Comparison of ENCODE assay signal across 8 cellular contexts in genomic region chr2:11109002-11109401, GRCh38.
"Had no signal": no experiment of that assay in that cellular context is flagged by ENCODE, and none has a peak within 500 bp of the region (broad histone marks: within the 10 kb centered on the region; RNA-seq: fewer than 3 reads in every experiment).

No MANE protein-coding gene starts in this region.

- H3K4me3 ChIP-seq: GM23338 had no signal

- FAIRE-seq: H1, H54, HepG2 had no signal

- DNase-seq: H9, HCEC 1CT, KG1 had no signal

- H2AFZ ChIP-seq: GM23338 had no signal

- H3K4me2 ChIP-seq: GM23338 had no signal

- H3K27ac ChIP-seq: HL-60 had no signal

- ATAC-seq: GM23338, HepG2 had no signal
